Comparison of ENCODE assay signal across 1 cellular context in genomic region chr1:21066365-21067012, GRCh38.
TF ChIP-seq lines count a peak whose summit lies in the region.

No MANE protein-coding gene starts in this region.

TF ChIP-seq in SK-N-SH, 30 proteins besides CTCF, POLR2A, EP300 and RAD21 (continued from another document):
- TF ChIP-seq, protein P1, sequence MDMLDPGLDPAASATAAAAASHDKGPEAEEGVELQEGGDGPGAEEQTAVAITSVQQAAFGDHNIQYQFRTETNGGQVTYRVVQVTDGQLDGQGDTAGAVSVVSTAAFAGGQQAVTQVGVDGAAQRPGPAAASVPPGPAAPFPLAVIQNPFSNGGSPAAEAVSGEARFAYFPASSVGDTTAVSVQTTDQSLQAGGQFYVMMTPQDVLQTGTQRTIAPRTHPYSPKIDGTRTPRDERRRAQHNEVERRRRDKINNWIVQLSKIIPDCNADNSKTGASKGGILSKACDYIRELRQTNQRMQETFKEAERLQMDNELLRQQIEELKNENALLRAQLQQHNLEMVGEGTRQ (IDR thresholded peaks at IDR 0.05; ENCODE audit: borderline replicate concordance, low read depth, low read length): no peak
